In the genomic region with DNA sequence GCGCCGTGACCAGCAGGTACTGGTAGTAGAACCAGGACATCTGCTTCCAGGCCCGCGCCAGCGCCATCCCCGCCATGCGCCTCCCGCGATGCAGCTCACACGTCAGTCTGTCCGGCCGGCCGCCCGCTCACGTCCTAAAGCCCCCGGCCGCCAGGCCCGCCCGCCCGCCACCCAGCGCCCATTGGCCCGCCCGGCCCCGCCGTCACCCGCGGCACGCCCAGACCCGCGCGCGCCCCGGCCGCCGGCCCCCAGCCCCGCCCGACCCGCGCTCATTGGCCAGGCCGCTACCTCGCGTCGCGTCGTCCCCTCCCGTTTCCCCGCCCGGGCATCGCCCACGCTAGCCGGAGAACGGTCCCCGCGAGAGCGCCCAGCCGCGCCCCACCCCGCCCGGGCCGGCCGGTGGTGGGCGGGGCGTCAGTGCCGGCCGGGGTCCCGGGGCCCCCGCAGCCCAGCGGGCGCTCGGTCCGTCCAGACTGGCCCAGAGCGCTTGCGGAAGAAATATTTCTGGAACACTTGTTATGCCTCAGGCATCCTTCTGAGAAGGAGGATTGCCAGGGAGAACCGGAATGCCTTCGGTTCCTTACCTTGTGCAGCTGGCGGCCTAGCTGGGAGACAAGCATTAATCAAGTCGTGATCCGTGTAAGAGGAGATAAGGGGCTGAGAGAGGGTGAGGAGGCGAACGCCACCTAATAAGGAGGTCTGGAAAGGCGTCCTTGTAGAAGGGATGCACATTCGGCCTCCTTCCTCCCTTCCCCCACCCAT, we compare ENCODE assay signal across 8 cellular contexts. TPM values are rescaled to one million over a fixed set of nuclear protein-coding genes. Genes with fewer than 3 reads are reported as not detected.
DNase-seq lines count a peak whose midpoint lies in the region; ATAC-seq and TF ChIP-seq lines count a peak whose summit lies in the region.

A gene with protein sequence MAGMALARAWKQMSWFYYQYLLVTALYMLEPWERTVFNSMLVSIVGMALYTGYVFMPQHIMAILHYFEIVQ (minus strand): TSS at position 109 of the 762 bp plus-strand sequence. CDS start 33 bp downstream, at position 76.

- H3K4me3 ChIP-seq in upper lobe of left lung, result peak within 1 kb of the TSS; percentile 66 to 89 (median 85)

- CTCF ChIA-PET in T-cell (lab: Charles Lee), result no interaction called here

- no peaks in the 10 kb centered on the region for H3K27me3 ChIP-seq in upper lobe of left lung

- TF ChIP-seq EP300 in upper lobe of left lung (IDR thresholded peaks at IDR 0.05), result no peak

- no peak for TF ChIP-seq CTCF in GM13976 (IDR thresholded peaks at IDR 0.05; ENCODE audit: borderline replicate concordance, control extremely low read depth, extremely low read depth, insufficient read depth, missing control alignments)
- peak in 1 of 6 experiments; percentile 8 for TF ChIP-seq CTCF in upper lobe of left lung (IDR thresholded peaks at IDR 0.05)

- peaks cover 8 to 28% (median 21%) of the 10 kb centered on the region in 4 donors for H3K4me1 ChIP-seq in upper lobe of left lung

- no peaks in the 10 kb centered on the region for H3K36me3 Mint-ChIP-seq in T-cell

- H3K27ac ChIP-seq in adipose tissue (ENCODE audit: low read depth, low read length), result peak within 1 kb of the TSS; percentile 21
- peak within 1 kb of the TSS; percentile 89 to 95 (median 92) for H3K27ac ChIP-seq in upper lobe of left lung

- H3K27ac Mint-ChIP-seq in T-cell, result peak within 1 kb of the TSS; percentile 68 to 85

- peak; percentile 98 for DNase-seq in GM13976 (ENCODE audit: low spot score)
- peak; percentile 87 for DNase-seq in NCI-H1436 (lab: John Stamatoyannopoulos, UW)
- peak; percentile 63 to 87 (median 78) for DNase-seq in T-cell
- peak; percentile 97 for DNase-seq in cardiac septum (ENCODE audit: low spot score)
- peak; percentile 98 for DNase-seq in posterior vena cava (ENCODE audit: low spot score)
- DNase-seq in upper lobe of left lung, result peak; percentile 95 to 99

- H3K4me3 Mint-ChIP-seq in T-cell, result peak within 1 kb of the TSS; percentile 86 to 88 (median 87)

- H3K4me1 Mint-ChIP-seq in T-cell, result peaks cover 16 to 23% (median 19%) of the 10 kb centered on the region in 3 donors

- H3K36me3 ChIP-seq in upper lobe of left lung, result no peaks in the 10 kb centered on the region

- no peaks in the 10 kb centered on the region for H3K9me3 Mint-ChIP-seq in T-cell

- TF ChIP-seq POLR2A in upper lobe of left lung (IDR thresholded peaks at IDR 0.05), result peak in 3 of 4 donors; percentile 88 to 97 (median 95)

- in situ Hi-C loops in GM13976 (cut with MboI; ENCODE audit: low sequenced_read_pairs, unreplicated experiment), result no loop called here

- POLR2A ChIA-PET in T-cell (lab: Charles Lee), result interaction anchor here in 1 of 2 donors (0.6 kb wide), 1 partner anchor 76 kb away, joined by 3 read pairs; no protein-coding TSS in a partner anchor

- 0 to 1% (median 1%) methylated on average over 42 to 82 of the region's 82 CpGs for WGBS in adipose tissue, 3 donors
- 2 to 4% methylated on average over 15 of the region's 82 CpGs for WGBS in upper lobe of left lung, 2 donors

- no peaks in the 10 kb centered on the region for H3K9me3 ChIP-seq in upper lobe of left lung

- intact Hi-C loops in cardiac septum (cut with DNase I) (loop anchor here (5.0 kb wide), 1 partner anchor 75 kb away; a partner anchor contains a TSS), posterior vena cava (cut with DNase I) (loop anchor here in 1 of 2 donors (5.0 kb wide), 1 partner anchor 35 kb away; no protein-coding TSS in a partner anchor)

- ATAC-seq in HG02840 (IDR thresholded peaks at IDR 0.05; ENCODE audit: low FRiP score, unreplicated experiment), result peak; percentile 92
- ATAC-seq in T-cell (replicated peaks in 1 of 4), result peak; percentile 95 to 97 (median 96)
- ATAC-seq in upper lobe of left lung (ENCODE audit: low FRiP score in 2 of 2), result peak; percentile 95 to 98

- H3K27me3 Mint-ChIP-seq in T-cell, result no peaks in the 10 kb centered on the region

RNA-seq across cellular contexts. Expression of the gene that starts here (rescaled TPM):
- total RNA-seq in T-cell (1 to 10 TPM; 2.0 to 3.8 (median 2.9) TPM), cardiac septum (11.5 TPM), posterior vena cava (10 to 100 TPM; 25.4 to 25.7 TPM), upper lobe of left lung (100 to 1,000 TPM in 1 of 6 donors, 10 to 100 TPM in 5; 22.5 to 106 (median 42.1) TPM)
- 10 to 100 TPM in 2 of 3 donors, 1 to 10 TPM in 1; 8.8 to 55.9 (median 22.3) TPM for polyA plus RNA-seq in adipose tissue

Comparison
In these comparisons a context has a peak if more than half of its experiments do, and no peak if none do; other contexts are left out.
1. Peak in every context shown above with its lines: DNase-seq, ATAC-seq, H3K4me3 ChIP-seq and H3K27ac ChIP-seq.